Comparison of ENCODE assay signal across 2 cellular contexts in genomic region chr5:74320526-74320925, GRCh38.
TF ChIP-seq lines count a peak whose summit lies in the region.

No MANE protein-coding gene starts in this region.

TF ChIP-seq in GM23338, 12 proteins besides CTCF, POLR2A, EP300 and RAD21 (continued from another document):
- TF ChIP-seq, protein P1, sequence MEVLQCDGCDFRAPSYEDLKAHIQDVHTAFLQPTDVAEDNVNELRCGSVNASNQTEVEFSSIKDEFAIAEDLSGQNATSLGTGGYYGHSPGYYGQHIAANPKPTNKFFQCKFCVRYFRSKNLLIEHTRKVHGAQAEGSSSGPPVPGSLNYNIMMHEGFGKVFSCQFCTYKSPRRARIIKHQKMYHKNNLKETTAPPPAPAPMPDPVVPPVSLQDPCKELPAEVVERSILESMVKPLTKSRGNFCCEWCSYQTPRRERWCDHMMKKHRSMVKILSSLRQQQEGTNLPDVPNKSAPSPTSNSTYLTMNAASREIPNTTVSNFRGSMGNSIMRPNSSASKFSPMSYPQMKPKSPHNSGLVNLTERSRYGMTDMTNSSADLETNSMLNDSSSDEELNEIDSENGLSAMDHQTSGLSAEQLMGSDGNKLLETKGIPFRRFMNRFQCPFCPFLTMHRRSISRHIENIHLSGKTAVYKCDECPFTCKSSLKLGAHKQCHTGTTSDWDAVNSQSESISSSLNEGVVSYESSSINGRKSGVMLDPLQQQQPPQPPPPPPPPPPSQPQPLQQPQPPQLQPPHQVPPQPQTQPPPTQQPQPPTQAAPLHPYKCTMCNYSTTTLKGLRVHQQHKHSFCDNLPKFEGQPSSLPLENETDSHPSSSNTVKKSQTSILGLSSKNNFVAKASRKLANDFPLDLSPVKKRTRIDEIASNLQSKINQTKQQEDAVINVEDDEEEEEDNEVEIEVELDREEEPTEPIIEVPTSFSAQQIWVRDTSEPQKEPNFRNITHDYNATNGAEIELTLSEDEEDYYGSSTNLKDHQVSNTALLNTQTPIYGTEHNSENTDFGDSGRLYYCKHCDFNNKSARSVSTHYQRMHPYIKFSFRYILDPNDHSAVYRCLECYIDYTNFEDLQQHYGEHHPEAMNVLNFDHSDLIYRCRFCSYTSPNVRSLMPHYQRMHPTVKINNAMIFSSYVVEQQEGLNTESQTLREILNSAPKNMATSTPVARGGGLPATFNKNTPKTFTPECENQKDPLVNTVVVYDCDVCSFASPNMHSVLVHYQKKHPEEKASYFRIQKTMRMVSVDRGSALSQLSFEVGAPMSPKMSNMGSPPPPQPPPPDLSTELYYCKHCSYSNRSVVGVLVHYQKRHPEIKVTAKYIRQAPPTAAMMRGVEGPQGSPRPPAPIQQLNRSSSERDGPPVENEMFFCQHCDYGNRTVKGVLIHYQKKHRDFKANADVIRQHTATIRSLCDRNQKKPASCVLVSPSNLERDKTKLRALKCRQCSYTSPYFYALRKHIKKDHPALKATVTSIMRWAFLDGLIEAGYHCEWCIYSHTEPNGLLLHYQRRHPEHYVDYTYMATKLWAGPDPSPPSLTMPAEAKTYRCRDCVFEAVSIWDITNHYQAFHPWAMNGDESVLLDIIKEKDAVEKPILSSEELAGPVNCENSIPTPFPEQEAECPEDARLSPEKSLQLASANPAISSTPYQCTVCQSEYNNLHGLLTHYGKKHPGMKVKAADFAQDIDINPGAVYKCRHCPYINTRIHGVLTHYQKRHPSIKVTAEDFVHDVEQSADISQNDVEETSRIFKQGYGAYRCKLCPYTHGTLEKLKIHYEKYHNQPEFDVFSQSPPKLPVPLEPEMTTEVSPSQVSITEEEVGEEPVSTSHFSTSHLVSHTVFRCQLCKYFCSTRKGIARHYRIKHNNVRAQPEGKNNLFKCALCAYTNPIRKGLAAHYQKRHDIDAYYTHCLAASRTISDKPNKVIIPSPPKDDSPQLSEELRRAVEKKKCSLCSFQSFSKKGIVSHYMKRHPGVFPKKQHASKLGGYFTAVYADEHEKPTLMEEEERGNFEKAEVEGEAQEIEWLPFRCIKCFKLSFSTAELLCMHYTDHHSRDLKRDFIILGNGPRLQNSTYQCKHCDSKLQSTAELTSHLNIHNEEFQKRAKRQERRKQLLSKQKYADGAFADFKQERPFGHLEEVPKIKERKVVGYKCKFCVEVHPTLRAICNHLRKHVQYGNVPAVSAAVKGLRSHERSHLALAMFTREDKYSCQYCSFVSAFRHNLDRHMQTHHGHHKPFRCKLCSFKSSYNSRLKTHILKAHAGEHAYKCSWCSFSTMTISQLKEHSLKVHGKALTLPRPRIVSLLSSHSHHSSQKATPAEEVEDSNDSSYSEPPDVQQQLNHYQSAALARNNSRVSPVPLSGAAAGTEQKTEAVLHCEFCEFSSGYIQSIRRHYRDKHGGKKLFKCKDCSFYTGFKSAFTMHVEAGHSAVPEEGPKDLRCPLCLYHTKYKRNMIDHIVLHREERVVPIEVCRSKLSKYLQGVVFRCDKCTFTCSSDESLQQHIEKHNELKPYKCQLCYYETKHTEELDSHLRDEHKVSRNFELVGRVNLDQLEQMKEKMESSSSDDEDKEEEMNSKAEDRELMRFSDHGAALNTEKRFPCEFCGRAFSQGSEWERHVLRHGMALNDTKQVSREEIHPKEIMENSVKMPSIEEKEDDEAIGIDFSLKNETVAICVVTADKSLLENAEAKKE (CRISPR knock-in tag; IDR thresholded peaks at IDR 0.05), result no peak
- TF ChIP-seq ZNF114 (CRISPR knock-in tag; IDR thresholded peaks at IDR 0.05), result no peak
- TF ChIP-seq, protein P2, sequence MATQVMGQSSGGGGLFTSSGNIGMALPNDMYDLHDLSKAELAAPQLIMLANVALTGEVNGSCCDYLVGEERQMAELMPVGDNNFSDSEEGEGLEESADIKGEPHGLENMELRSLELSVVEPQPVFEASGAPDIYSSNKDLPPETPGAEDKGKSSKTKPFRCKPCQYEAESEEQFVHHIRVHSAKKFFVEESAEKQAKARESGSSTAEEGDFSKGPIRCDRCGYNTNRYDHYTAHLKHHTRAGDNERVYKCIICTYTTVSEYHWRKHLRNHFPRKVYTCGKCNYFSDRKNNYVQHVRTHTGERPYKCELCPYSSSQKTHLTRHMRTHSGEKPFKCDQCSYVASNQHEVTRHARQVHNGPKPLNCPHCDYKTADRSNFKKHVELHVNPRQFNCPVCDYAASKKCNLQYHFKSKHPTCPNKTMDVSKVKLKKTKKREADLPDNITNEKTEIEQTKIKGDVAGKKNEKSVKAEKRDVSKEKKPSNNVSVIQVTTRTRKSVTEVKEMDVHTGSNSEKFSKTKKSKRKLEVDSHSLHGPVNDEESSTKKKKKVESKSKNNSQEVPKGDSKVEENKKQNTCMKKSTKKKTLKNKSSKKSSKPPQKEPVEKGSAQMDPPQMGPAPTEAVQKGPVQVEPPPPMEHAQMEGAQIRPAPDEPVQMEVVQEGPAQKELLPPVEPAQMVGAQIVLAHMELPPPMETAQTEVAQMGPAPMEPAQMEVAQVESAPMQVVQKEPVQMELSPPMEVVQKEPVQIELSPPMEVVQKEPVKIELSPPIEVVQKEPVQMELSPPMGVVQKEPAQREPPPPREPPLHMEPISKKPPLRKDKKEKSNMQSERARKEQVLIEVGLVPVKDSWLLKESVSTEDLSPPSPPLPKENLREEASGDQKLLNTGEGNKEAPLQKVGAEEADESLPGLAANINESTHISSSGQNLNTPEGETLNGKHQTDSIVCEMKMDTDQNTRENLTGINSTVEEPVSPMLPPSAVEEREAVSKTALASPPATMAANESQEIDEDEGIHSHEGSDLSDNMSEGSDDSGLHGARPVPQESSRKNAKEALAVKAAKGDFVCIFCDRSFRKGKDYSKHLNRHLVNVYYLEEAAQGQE (IDR thresholded peaks at IDR 0.05; ENCODE audit: unreplicated experiment), result no peak
- TF ChIP-seq EZH2 (IDR thresholded peaks at IDR 0.05; ENCODE audit: low read depth, unreplicated experiment), result no peak
- TF ChIP-seq ZNF331 (CRISPR knock-in tag; IDR thresholded peaks at IDR 0.05; ENCODE audit: low read depth), result no peak
- TF ChIP-seq, protein P3, sequence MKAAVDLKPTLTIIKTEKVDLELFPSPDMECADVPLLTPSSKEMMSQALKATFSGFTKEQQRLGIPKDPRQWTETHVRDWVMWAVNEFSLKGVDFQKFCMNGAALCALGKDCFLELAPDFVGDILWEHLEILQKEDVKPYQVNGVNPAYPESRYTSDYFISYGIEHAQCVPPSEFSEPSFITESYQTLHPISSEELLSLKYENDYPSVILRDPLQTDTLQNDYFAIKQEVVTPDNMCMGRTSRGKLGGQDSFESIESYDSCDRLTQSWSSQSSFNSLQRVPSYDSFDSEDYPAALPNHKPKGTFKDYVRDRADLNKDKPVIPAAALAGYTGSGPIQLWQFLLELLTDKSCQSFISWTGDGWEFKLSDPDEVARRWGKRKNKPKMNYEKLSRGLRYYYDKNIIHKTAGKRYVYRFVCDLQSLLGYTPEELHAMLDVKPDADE (IDR thresholded peaks at IDR 0.05), result no peak
- no peak for TF ChIP-seq POLR2AphosphoS5 (IDR thresholded peaks at IDR 0.05; ENCODE audit: low read depth)
- TF ChIP-seq NANOG (IDR thresholded peaks at IDR 0.05; ENCODE audit: borderline replicate concordance), result no peak
- no peak for TF ChIP-seq STAT1 (IDR thresholded peaks at IDR 0.05; ENCODE audit: unreplicated experiment)

TF ChIP-seq in H1, 55 proteins besides CTCF, POLR2A, EP300 and RAD21 (continued from another document):
- TF ChIP-seq NANOG (IDR thresholded peaks at IDR 0.05; ENCODE audit: insufficient read depth, low read depth, low read length, poor library complexity, severe bottlenecking), result no peak
- no peak for TF ChIP-seq PHF8 (conservative IDR thresholded peaks at IDR 0.05; ENCODE audit: low read depth, low read length)
- no peak for TF ChIP-seq GABPA (IDR thresholded peaks at IDR 0.05; ENCODE audit: borderline replicate concordance, insufficient read depth, low read length)
- TF ChIP-seq MAFK (IDR thresholded peaks at IDR 0.05; ENCODE audit: low read depth, low read length), result no peak
- TF ChIP-seq POU5F1 (IDR thresholded peaks at IDR 0.05; ENCODE audit: low read depth, low read length), result no peak
- no peak for TF ChIP-seq CHD2 (IDR thresholded peaks at IDR 0.05; ENCODE audit: low read length)
- no peak for TF ChIP-seq RBBP5 (IDR thresholded peaks at IDR 0.05; ENCODE audit: borderline replicate concordance, low read depth, low read length)
TF ChIP-seq in H1: peak in this region for 0.
